Comparison of ENCODE assay signal across 16 cellular contexts in genomic region chr2:37870829-37871228, GRCh38. TPM values are rescaled to one million over a fixed set of nuclear protein-coding genes. Genes with fewer than 3 reads are reported as not detected.
DNase-seq lines count a peak whose midpoint lies in the region; TF ChIP-seq lines count a peak whose summit lies in the region.
"Had no signal": no experiment of that assay in that cellular context is flagged by ENCODE, and none has a peak within 500 bp of the region (broad histone marks: within the 10 kb centered on the region; RNA-seq: fewer than 3 reads in every experiment).

No MANE protein-coding gene starts in this region.

- H3K27ac ChIP-seq in stomach (peak overlapping the region in 4 of 5 donors; percentile 4 to 83 (median 63)), testis (no peak overlapping the region), suprapubic skin (no peak overlapping the region)
- H3K27ac ChIP-seq: A549, KMS-11, thyroid gland had no signal

- H3K4me1 Mint-ChIP-seq in activated CD4-positive, alpha-beta memory T cell treated with anti-CD3 and anti-CD28 coated beads, Interleukin-2, amount 10 ng/mL, durations not matched to agents 7 days and 5 days: peaks cover 39% of the 10 kb centered on the region
- H3K4me1 Mint-ChIP-seq in activated CD4-positive, alpha-beta memory T cell treated with anti-CD3 and anti-CD28 coated beads for 36 hours (ENCODE audit: low read depth): peaks cover 27% of the 10 kb centered on the region
- H3K4me1 Mint-ChIP-seq in chondrocyte (ENCODE audit: low read depth): peaks cover 47% of the 10 kb centered on the region

- H3K9me3 ChIP-seq in stomach (no peaks in the 10 kb centered on the region), testis (no peaks in the 10 kb centered on the region), suprapubic skin (no peaks in the 10 kb centered on the region)
- H3K9me3 ChIP-seq: A549, ascending aorta, thyroid gland had no signal

- TF ChIP-seq CTCF in chondrocyte (IDR thresholded peaks at IDR 0.05) (no peak), stomach (IDR thresholded peaks at IDR 0.05) (no peak), testis (IDR thresholded peaks at IDR 0.05) (no peak), suprapubic skin (IDR thresholded peaks at IDR 0.05) (no peak)

- H3K36me3 Mint-ChIP-seq in activated CD4-positive, alpha-beta memory T cell treated with anti-CD3 and anti-CD28 coated beads, Interleukin-2, amount 10 ng/mL, durations not matched to agents 7 days and 5 days (ENCODE audit: low read depth): no peaks in the 10 kb centered on the region
- no peaks in the 10 kb centered on the region for H3K36me3 Mint-ChIP-seq in activated CD4-positive, alpha-beta memory T cell treated with anti-CD3 and anti-CD28 coated beads for 36 hours
- no peaks in the 10 kb centered on the region for H3K36me3 Mint-ChIP-seq in chondrocyte (ENCODE audit: low read depth)

- intact Hi-C loops in activated CD4-positive, alpha-beta memory T cell treated with anti-CD3 and anti-CD28 coated beads for 36 hours (cut with micrococcal nuclease): loop anchor here (1.0 to 10.0 kb wide), 5 partner anchors 19 to 786 kb away; partner anchors contain the start of genes EIF2AK2, GPATCH11 and HEATR5B
- intact Hi-C loops in stomach (cut with DNase I; ENCODE audit: low total_unique reads): no loop called here
- intact Hi-C loops in testis (cut with DNase I; ENCODE audit: low total_unique reads): no loop called here

- DNase-seq in activated CD4-positive, alpha-beta memory T cell treated with anti-CD3 and anti-CD28 coated beads, Interleukin-2, amount 10 ng/mL, durations not matched to agents 7 days and 5 days: no peak
- no peak for DNase-seq in activated CD4-positive, alpha-beta memory T cell treated with anti-CD3 and anti-CD28 coated beads for 36 hours
- DNase-seq in chondrocyte (ENCODE audit: low spot score): no peak
- peak; percentile 42 for DNase-seq in iris pigment epithelial cell (ENCODE audit: low read depth)
- DNase-seq in stomach: no peak
- no peak for DNase-seq in testis
- DNase-seq in NCI-H2196 treated with DMSO at 0.1 percent for 48 hours (lab: John Stamatoyannopoulos, UW; ENCODE audit: unreplicated experiment): no peak
- DNase-seq in suprapubic skin (ENCODE audit: low spot score in 2 of 2): no peak
- DNase-seq: activated CD8-positive, alpha-beta memory T cell treated with anti-CD3 and anti-CD28 coated beads, Interleukin-2, amount 50 U/mL, for 4 hours; Calu3; NCI-H187 treated with DMSO at 0.1 percent for 48 hours; SHP77 treated with DMSO at 0.1 percent for 48 hours; thyroid gland had no signal

- CTCF ChIA-PET in activated CD4-positive, alpha-beta memory T cell treated with anti-CD3 and anti-CD28 coated beads, Interleukin-2, amount 10 ng/mL, durations not matched to agents 7 days and 5 days (lab: Charles Lee): interaction anchor here (11.5 kb wide), 1 partner anchor 473 kb away, joined by 201 read pairs; no protein-coding TSS in a partner anchor
- CTCF ChIA-PET in activated CD4-positive, alpha-beta memory T cell treated with anti-CD3 and anti-CD28 coated beads for 36 hours (lab: Charles Lee): interaction anchor here (7.7 kb wide), 1 partner anchor 456 kb away, joined by 159 read pairs; no protein-coding TSS in a partner anchor

- POLR2A ChIA-PET in activated CD4-positive, alpha-beta memory T cell treated with anti-CD3 and anti-CD28 coated beads, Interleukin-2, amount 10 ng/mL, durations not matched to agents 7 days and 5 days (lab: Charles Lee): interaction anchor here (0.6 to 2.4 kb wide), 2 partner anchors 19 to 659 kb away, joined by 4 to 8 read pairs; no protein-coding TSS in a partner anchor
- POLR2A ChIA-PET in activated CD4-positive, alpha-beta memory T cell treated with anti-CD3 and anti-CD28 coated beads for 36 hours (lab: Charles Lee): interaction anchor here (0.7 to 1.3 kb wide), 3 partner anchors 24 to 285 kb away, joined by 4 read pairs; no protein-coding TSS in a partner anchor

- H3K27ac Mint-ChIP-seq in activated CD4-positive, alpha-beta memory T cell treated with anti-CD3 and anti-CD28 coated beads, Interleukin-2, amount 10 ng/mL, durations not matched to agents 7 days and 5 days: peak overlapping the region; percentile 94
- H3K27ac Mint-ChIP-seq in activated CD4-positive, alpha-beta memory T cell treated with anti-CD3 and anti-CD28 coated beads for 36 hours: no peak overlapping the region
- H3K27ac Mint-ChIP-seq in chondrocyte (ENCODE audit: unreplicated experiment): peak overlapping the region; percentile 98

- H3K27me3 ChIP-seq in stomach (no peaks in the 10 kb centered on the region), testis (no peaks in the 10 kb centered on the region), suprapubic skin (no peaks in the 10 kb centered on the region)
- H3K27me3 ChIP-seq: ascending aorta, thyroid gland had no signal

- TF ChIP-seq EP300 in stomach (IDR thresholded peaks at IDR 0.05) (no peak), suprapubic skin (IDR thresholded peaks at IDR 0.05) (no peak)

- peaks cover 3 to 50% (median 26%) of the 10 kb centered on the region in 4 donors for H3K4me1 ChIP-seq in stomach
- H3K4me1 ChIP-seq in testis: peaks cover 12% of the 10 kb centered on the region
- peaks cover 24% of the 10 kb centered on the region for H3K4me1 ChIP-seq in suprapubic skin
- H3K4me1 ChIP-seq: thyroid gland had no signal

- H3K27me3 Mint-ChIP-seq in activated CD4-positive, alpha-beta memory T cell treated with anti-CD3 and anti-CD28 coated beads, Interleukin-2, amount 10 ng/mL, durations not matched to agents 7 days and 5 days: no peaks in the 10 kb centered on the region
- peaks cover 3% of the 10 kb centered on the region for H3K27me3 Mint-ChIP-seq in activated CD4-positive, alpha-beta memory T cell treated with anti-CD3 and anti-CD28 coated beads for 36 hours
- no peaks in the 10 kb centered on the region for H3K27me3 Mint-ChIP-seq in chondrocyte (ENCODE audit: low read depth)

- no peaks in the 10 kb centered on the region for H3K9me3 Mint-ChIP-seq in activated CD4-positive, alpha-beta memory T cell treated with anti-CD3 and anti-CD28 coated beads, Interleukin-2, amount 10 ng/mL, durations not matched to agents 7 days and 5 days
- no peaks in the 10 kb centered on the region for H3K9me3 Mint-ChIP-seq in activated CD4-positive, alpha-beta memory T cell treated with anti-CD3 and anti-CD28 coated beads for 36 hours
- no peaks in the 10 kb centered on the region for H3K9me3 Mint-ChIP-seq in chondrocyte (ENCODE audit: low read depth)

- H3K4me3 ChIP-seq in stomach (no peak overlapping the region), testis (no peak overlapping the region), suprapubic skin (no peak overlapping the region)
- H3K4me3 ChIP-seq: A549, ascending aorta, thyroid gland had no signal

- TF ChIP-seq POLR2A in stomach (IDR thresholded peaks at IDR 0.05) (no peak), testis (IDR thresholded peaks at IDR 0.05) (no peak), suprapubic skin (IDR thresholded peaks at IDR 0.05) (no peak)

- no peak overlapping the region for H3K4me3 Mint-ChIP-seq in activated CD4-positive, alpha-beta memory T cell treated with anti-CD3 and anti-CD28 coated beads, Interleukin-2, amount 10 ng/mL, durations not matched to agents 7 days and 5 days
- H3K4me3 Mint-ChIP-seq in activated CD4-positive, alpha-beta memory T cell treated with anti-CD3 and anti-CD28 coated beads for 36 hours: no peak overlapping the region
- no peak overlapping the region for H3K4me3 Mint-ChIP-seq in chondrocyte (ENCODE audit: unreplicated experiment)

- WGBS in stomach, 5 donors: 44 to 77% (median 69%) methylated on average over 4 of the region's 4 CpGs
- 63 to 65% methylated on average over 4 of the region's 4 CpGs for WGBS in testis, 2 donors
- 48% methylated on average over 4 of the region's 4 CpGs for WGBS in suprapubic skin

- H3K36me3 ChIP-seq in stomach (no peaks in the 10 kb centered on the region), testis (ENCODE audit: low read depth, missing control alignments) (no peaks in the 10 kb centered on the region), suprapubic skin (no peaks in the 10 kb centered on the region)
- H3K36me3 ChIP-seq: ascending aorta, thyroid gland had no signal

RNA-seq across cellular contexts. Expression of gene RMDN2, which starts 54.3 kb away (rescaled TPM):
- 1 to 10 TPM; 1.5 to 2.3 TPM for total RNA-seq in activated CD4-positive, alpha-beta memory T cell treated with anti-CD3 and anti-CD28 coated beads, Interleukin-2, amount 10 ng/mL, durations not matched to agents 7 days and 5 days
- 1 to 10 TPM; 1.8 to 2.1 TPM for total RNA-seq in activated CD4-positive, alpha-beta memory T cell treated with anti-CD3 and anti-CD28 coated beads for 36 hours
- total RNA-seq in chondrocyte (8.1 to 13.2 TPM (median 8.2 TPM) in 3 replicates), stomach (10 to 100 TPM in 2 of 5 donors, 1 to 10 TPM in 3; 1.8 to 21.9 (median 3.8) TPM), testis (10 to 100 TPM; 22.8 to 31.6 TPM), suprapubic skin (1 to 10 TPM; 4.1 to 6.3 (median 5.0) TPM)
- polyA plus RNA-seq in stomach (1 to 10 TPM; 1.8 to 3.1 (median 1.9) TPM), testis (ENCODE audit: insufficient read depth, low read depth, low replicate concordance) (34.9 TPM)

Comparison
In these comparisons a context has a peak if more than half of its experiments do, and no peak if none do; other contexts are left out.
1. H3K27ac ChIP-seq: peak in stomach (4 of 5); none in testis (0 of 2) and suprapubic skin (single experiment).